18 cellular contexts compared by ENCODE assay signal in the genomic region with DNA sequence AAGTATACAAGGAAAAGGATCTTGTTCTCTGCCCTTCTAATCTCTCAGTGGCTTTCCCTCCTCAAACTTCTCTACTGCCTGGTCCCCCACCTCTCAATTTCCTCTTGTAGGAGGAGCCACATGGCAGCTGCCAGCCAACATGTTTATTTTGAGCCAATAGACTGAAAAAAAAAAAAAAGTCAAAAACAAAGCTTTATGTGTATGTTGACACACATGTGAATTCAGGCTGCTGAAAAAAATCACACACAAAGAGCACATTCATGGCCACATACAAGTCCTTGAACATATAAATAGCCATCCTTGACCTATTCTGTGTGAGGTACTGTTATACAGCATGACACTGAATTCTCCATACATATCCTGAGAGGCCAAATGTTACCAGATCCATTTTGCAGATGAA. TPM values are rescaled to one million over a fixed set of nuclear protein-coding genes. Genes with fewer than 3 reads are reported as not detected.
DNase-seq lines count a peak whose midpoint lies in the region; ATAC-seq and TF ChIP-seq lines count a peak whose summit lies in the region.
"Had no signal": no experiment of that assay in that cellular context is flagged by ENCODE, and none has a peak within 500 bp of the region (broad histone marks: within the 10 kb centered on the region; RNA-seq: fewer than 3 reads in every experiment).

No MANE protein-coding gene starts in this region.

- DNase-seq in SK-N-SH, result no peak
- DNase-seq in mammary epithelial cell, result no peak
- DNase-seq in mesenchymal stem cell, result no peak
- no peak for DNase-seq in vagina (ENCODE audit: extremely low spot score in 2 of 2)
- no peak for DNase-seq in neuronal stem cell (ENCODE audit: low spot score)
- DNase-seq in islet precursor cell, result no peak
- no peak for DNase-seq in uterus
- DNase-seq: activated naive CD4-positive, alpha-beta T cell treated with anti-CD3 and anti-CD28 coated beads, Interleukin-2, amount 10 ng/mL, durations not matched to agents 7 days and 5 days; CD4-positive, alpha-beta memory T cell; effector CD4-positive, alpha-beta T cell; HCEC 1CT; NCI-H1694 treated with DMSO at 0.1 percent for 48 hours; NCI-H510A treated with DMSO at 0.1 percent for 48 hours; pancreas; stimulated activated CD4-positive, alpha-beta T cell treated with anti-CD3 and anti-CD28 coated beads, Interleukin-12 subunit alpha, Interleukin-12 subunit beta, amount 100 ng/mL, for 4 hours; stimulated activated naive CD8-positive, alpha-beta T cell treated with anti-CD3 and anti-CD28 coated beads, Interleukin-15, amount 100 ng/mL, for 72 hours; T-helper 1 cell had no signal

- H3K14ac ChIP-seq in mesenchymal stem cell (ENCODE audit: low read length in 2 of 2), result no peak overlapping the region
- no peak overlapping the region for H3K14ac ChIP-seq in neuronal stem cell (ENCODE audit: low read length)

- H3K79me1 ChIP-seq in mesenchymal stem cell (replicated peaks; ENCODE audit: low read length, poor library complexity, severe bottlenecking) (no peaks in the 10 kb centered on the region), neuronal stem cell (ENCODE audit: low read depth, low read length) (no peaks in the 10 kb centered on the region)

- H3K79me2 ChIP-seq in SK-N-SH (ENCODE audit: insufficient read depth) (peaks cover 86% of the 10 kb centered on the region), mammary epithelial cell (ENCODE audit: insufficient read depth, low read length) (peaks cover 91% of the 10 kb centered on the region)

- peaks cover 70% of the 10 kb centered on the region for H4K20me1 ChIP-seq in SK-N-SH (ENCODE audit: insufficient read depth)
- H4K20me1 ChIP-seq in mammary epithelial cell (ENCODE audit: insufficient read depth, low read length), result peaks cover 5% of the 10 kb centered on the region

- H3K4ac ChIP-seq in mesenchymal stem cell (ENCODE audit: low read depth in 1 of 2, low read length in 2 of 2) (no peak overlapping the region), neuronal stem cell (ENCODE audit: low read length) (no peak overlapping the region)

- dilution Hi-C loops in mammary epithelial cell (cut with HindIII; ENCODE audit: low sequenced_read_pairs), result loop anchor here (5.0 kb wide), 3 partner anchors 35 to 105 kb away; no protein-coding TSS in a partner anchor

- no peak for TF ChIP-seq POLR2A in vagina (IDR thresholded peaks at IDR 0.05)
- no peak for TF ChIP-seq POLR2A in uterus (IDR thresholded peaks at IDR 0.05)

- peaks cover 9 to 11% of the 10 kb centered on the region in 2 experiments for H3K36me3 ChIP-seq in SK-N-SH (replicated peaks in 1 of 2; ENCODE audit: control insufficient read depth in 1 of 2, insufficient read depth in 2 of 2, low read length in 1 of 2)
- peaks cover 9% of the 10 kb centered on the region for H3K36me3 ChIP-seq in mammary epithelial cell (ENCODE audit: insufficient read depth, low read length)
- H3K36me3 ChIP-seq in mesenchymal stem cell (ENCODE audit: control insufficient read depth in 1 of 2, insufficient read depth in 2 of 2, low read depth in 1 of 2, low read length in 2 of 2), result peaks cover 3 to 9% of the 10 kb centered on the region in 2 experiments
- no peaks in the 10 kb centered on the region for H3K36me3 ChIP-seq in vagina
- peaks cover 0 to 2% of the 10 kb centered on the region in 2 donors for H3K36me3 ChIP-seq in neuronal stem cell (replicated peaks in 1 of 2; ENCODE audit: control insufficient read depth in 2 of 2, insufficient read depth in 2 of 2, low read length in 2 of 2)
- no peaks in the 10 kb centered on the region for H3K36me3 ChIP-seq in uterus
- H3K36me3 ChIP-seq: pancreas had no signal

- TF ChIP-seq RAD21 in SK-N-SH (IDR thresholded peaks at IDR 0.05; ENCODE audit: low read length), result no peak

- no TSS peak for BruUV-seq in mammary epithelial cell (replicated peaks; lab: Mats Ljungman, UMichigan)

- H3K27ac ChIP-seq in SK-N-SH (ENCODE audit: low read depth in 2 of 2, low read length in 1 of 2), result no peak overlapping the region
- peak overlapping the region; percentile 99 for H3K27ac ChIP-seq in mammary epithelial cell (ENCODE audit: insufficient read depth, low read depth, low read length)
- peak overlapping the region; percentile 19 for H3K27ac ChIP-seq in mesenchymal stem cell (ENCODE audit: low read length, poor library complexity, severe bottlenecking)
- peak overlapping the region; percentile 2 for H3K27ac ChIP-seq in vagina
- H3K27ac ChIP-seq in neuronal stem cell (replicated peaks; ENCODE audit: low read length), result no peak overlapping the region
- peak overlapping the region in 1 of 2 donors; percentile 95 for H3K27ac ChIP-seq in uterus

- H3F3A ChIP-seq in SK-N-SH (replicated peaks; ENCODE audit: insufficient read depth), result peaks cover 15% of the 10 kb centered on the region

- no peak overlapping the region for H4K8ac ChIP-seq in mesenchymal stem cell (ENCODE audit: low read length)
- H4K8ac ChIP-seq in neuronal stem cell (ENCODE audit: low read depth, low read length), result no peak overlapping the region

- TF ChIP-seq EP300 in SK-N-SH (IDR thresholded peaks at IDR 0.05; ENCODE audit: borderline replicate concordance in 1 of 2, low read depth in 1 of 2, low read length in 1 of 2), result no peak

- in situ Hi-C loops in mammary epithelial cell (cut with MboI; ENCODE audit: low sequenced_read_pairs in 2 of 2), result loop anchor here in 1 of 2 donors (5.0 kb wide), 1 partner anchor 40 kb away; no protein-coding TSS in a partner anchor

- no peak overlapping the region for H3K18ac ChIP-seq in mesenchymal stem cell (ENCODE audit: low read depth in 1 of 2, low read length in 2 of 2)
- H3K18ac ChIP-seq in neuronal stem cell (ENCODE audit: low read length), result no peak overlapping the region

- H4K91ac ChIP-seq in mesenchymal stem cell (ENCODE audit: low read length), result no peak overlapping the region
- H4K91ac ChIP-seq in neuronal stem cell (ENCODE audit: low read depth, low read length, poor library complexity), result no peak overlapping the region

- H3K9ac ChIP-seq in SK-N-SH (no peak overlapping the region), mammary epithelial cell (ENCODE audit: insufficient read depth, low read length) (peak overlapping the region; percentile 54), mesenchymal stem cell (ENCODE audit: low read length) (no peak overlapping the region), neuronal stem cell (ENCODE audit: low read depth, low read length, poor library complexity) (no peak overlapping the region)

- TF ChIP-seq CTCF in SK-N-SH (IDR thresholded peaks at IDR 0.05) (no peak), mammary epithelial cell (conservative IDR thresholded peaks at IDR 0.05 in 1 of 2, IDR thresholded peaks at IDR 0.05 in 1 of 2; ENCODE audit: extremely low read depth in 1 of 2, insufficient read depth in 1 of 2, low read depth in 1 of 2, low read length in 2 of 2) (no peak), vagina (IDR thresholded peaks at IDR 0.05) (no peak), uterus (IDR thresholded peaks at IDR 0.05) (no peak)

- H2BK120ac ChIP-seq in mesenchymal stem cell (ENCODE audit: low read depth, low read length) (no peak overlapping the region), neuronal stem cell (ENCODE audit: low read depth, low read length) (no peak overlapping the region)

- H3K9me3 ChIP-seq in SK-N-SH, result no peaks in the 10 kb centered on the region
- H3K9me3 ChIP-seq in mammary epithelial cell (replicated peaks; ENCODE audit: insufficient read depth, low read length), result no peaks in the 10 kb centered on the region
- H3K9me3 ChIP-seq in mesenchymal stem cell (ENCODE audit: control insufficient read depth, low read length), result no peaks in the 10 kb centered on the region
- no peaks in the 10 kb centered on the region for H3K9me3 ChIP-seq in vagina
- no peaks in the 10 kb centered on the region for H3K9me3 ChIP-seq in neuronal stem cell (replicated peaks in 1 of 2; ENCODE audit: control insufficient read depth in 2 of 2, insufficient read depth in 1 of 2, low read depth in 1 of 2, low read length in 2 of 2)
- H3K9me3 ChIP-seq in uterus, result no peaks in the 10 kb centered on the region
- H3K9me3 ChIP-seq: pancreas had no signal

- H2AFZ ChIP-seq in SK-N-SH (ENCODE audit: low read depth) (no peak overlapping the region), mammary epithelial cell (ENCODE audit: low read depth, low read length) (no peak overlapping the region), mesenchymal stem cell (ENCODE audit: low read depth, low read length) (no peak overlapping the region), neuronal stem cell (ENCODE audit: low read length) (no peak overlapping the region)

- H3K27me3 ChIP-seq in SK-N-SH (ENCODE audit: insufficient read depth) (no peaks in the 10 kb centered on the region), mammary epithelial cell (ENCODE audit: insufficient read depth, low read length) (no peaks in the 10 kb centered on the region), mesenchymal stem cell (ENCODE audit: control insufficient read depth in 1 of 2, insufficient read depth in 1 of 2, low read length in 2 of 2) (no peaks in the 10 kb centered on the region), vagina (no peaks in the 10 kb centered on the region), neuronal stem cell (ENCODE audit: control insufficient read depth in 3 of 3, insufficient read depth in 3 of 3, low read depth in 1 of 3, low read length in 3 of 3) (no peaks in the 10 kb centered on the region), uterus (no peaks in the 10 kb centered on the region)
- H3K27me3 ChIP-seq: pancreas had no signal

- H2BK12ac ChIP-seq in mesenchymal stem cell (ENCODE audit: low read length in 2 of 2) (no peak overlapping the region), neuronal stem cell (ENCODE audit: low read length) (no peak overlapping the region)

- POLR2A ChIA-PET in SK-N-SH (lab: Yijun Ruan, JAX), result no interaction called here

- no peak for ATAC-seq in SK-N-SH treated with all-trans-retinoic acid at 6 μM for 48 hours
- ATAC-seq: pancreas; stimulated activated naive CD8-positive, alpha-beta T cell treated with anti-CD3 and anti-CD28 coated beads, Interleukin-15, amount 100 ng/mL, for 72 hours had no signal

- CTCF ChIA-PET in SK-N-SH (lab: Yijun Ruan, JAX) (interaction anchor here (4.6 kb wide), 1 partner anchor 215 kb away, joined by 17 read pairs; no protein-coding TSS in a partner anchor), mammary epithelial cell (lab: Charles Lee; ENCODE audit: low non-redundant PET) (interaction anchor here (0.6 kb wide), 1 partner anchor 26 kb away, joined by 4 read pairs; no protein-coding TSS in a partner anchor)

- H3K4me1 ChIP-seq in SK-N-SH (ENCODE audit: control insufficient read depth in 1 of 2, insufficient read depth in 2 of 2, low read depth in 1 of 2, low read length in 1 of 2), result peaks cover 20 to 31% of the 10 kb centered on the region in 2 experiments
- peaks cover 43% of the 10 kb centered on the region for H3K4me1 ChIP-seq in mammary epithelial cell (ENCODE audit: insufficient read depth, low read length)
- H3K4me1 ChIP-seq in mesenchymal stem cell (ENCODE audit: control insufficient read depth, insufficient read depth, low read depth, low read length), result peaks cover 8% of the 10 kb centered on the region
- peaks cover 50% of the 10 kb centered on the region for H3K4me1 ChIP-seq in vagina
- peaks cover 10 to 11% of the 10 kb centered on the region in 2 donors for H3K4me1 ChIP-seq in neuronal stem cell (ENCODE audit: control insufficient read depth in 2 of 2, insufficient read depth in 1 of 2, low read depth in 1 of 2, low read length in 2 of 2)
- H3K4me1 ChIP-seq in uterus, result peaks cover 0 to 8% of the 10 kb centered on the region in 2 donors

- peak overlapping the region in 1 of 2 experiments; percentile 73; a peak in 3 of 4 replicates for H3K4me3 ChIP-seq in SK-N-SH (ENCODE audit: low read depth in 2 of 2, low read length in 1 of 2)
- H3K4me3 ChIP-seq in mammary epithelial cell (replicated peaks in 1 of 3; ENCODE audit: insufficient read depth in 1 of 3, low read depth in 2 of 3, low read length in 3 of 3), result peak overlapping the region; percentile 76 to 96 (median 90)
- H3K4me3 ChIP-seq in mesenchymal stem cell (ENCODE audit: insufficient read depth in 1 of 2, low read depth in 1 of 2, low read length in 2 of 2), result no peak overlapping the region
- H3K4me3 ChIP-seq in vagina, result no peak overlapping the region
- H3K4me3 ChIP-seq in neuronal stem cell (ENCODE audit: low read length in 2 of 2), result no peak overlapping the region
- no peak overlapping the region for H3K4me3 ChIP-seq in uterus

- no peak overlapping the region for H2BK15ac ChIP-seq in mesenchymal stem cell (ENCODE audit: low read depth, poor library complexity, severe bottlenecking)
- H2BK15ac ChIP-seq in neuronal stem cell (ENCODE audit: low read length), result no peak overlapping the region

- H2AK5ac ChIP-seq in mesenchymal stem cell (ENCODE audit: low read length, severe bottlenecking), result no peak overlapping the region
- H2AK5ac ChIP-seq in neuronal stem cell (ENCODE audit: low read depth, low read length), result no peak overlapping the region

- H3K23ac ChIP-seq in mesenchymal stem cell (ENCODE audit: low read length in 2 of 2) (no peak overlapping the region), neuronal stem cell (ENCODE audit: low read depth, low read length, poor library complexity) (no peak overlapping the region)

- H2BK5ac ChIP-seq in mesenchymal stem cell (ENCODE audit: low read depth, low read length, poor library complexity, severe bottlenecking) (no peak overlapping the region), neuronal stem cell (ENCODE audit: low read length) (no peak overlapping the region)

- intact Hi-C loops in mammary epithelial cell (cut with micrococcal nuclease) (loop anchor here (5.0 kb wide), 1 partner anchor 155 kb away; no protein-coding TSS in a partner anchor), vagina (cut with DNase I) (no loop called here), uterus (cut with DNase I; ENCODE audit: low total_unique reads) (no loop called here)

- no peaks in the 10 kb centered on the region for H3K9me2 ChIP-seq in SK-N-SH

- H3K4me2 ChIP-seq in SK-N-SH (peak overlapping the region; percentile 84), mammary epithelial cell (ENCODE audit: insufficient read depth, low read depth, low read length) (peak overlapping the region; percentile 86), mesenchymal stem cell (ENCODE audit: low read length, poor library complexity, severe bottlenecking) (peak overlapping the region; percentile 87), neuronal stem cell (ENCODE audit: insufficient read depth, low read length, poor library complexity, severe bottlenecking) (no peak overlapping the region)

RNA-seq across cellular contexts. Expression of gene PTPN14, which starts 3.7 kb away (rescaled TPM):
- polyA plus RNA-seq in SK-N-SH (2012; rRNA removed), result 12.8 and 14.3 TPM in 2 replicates
- 11.9 and 13.3 TPM in 2 replicates for polyA plus RNA-seq in SK-N-SH (2012; cell fraction: cytosol; rRNA removed)
- 14.0 and 17.8 TPM in 2 replicates for polyA plus RNA-seq in SK-N-SH (2012; cell fraction: nucleus; rRNA removed)
- 100 to 1,000 TPM; 152 to 157 TPM for total RNA-seq in mammary epithelial cell
- 52.9 TPM for polyA plus RNA-seq in mammary epithelial cell
- 116 TPM for polyA minus RNA-seq in mammary epithelial cell
- polyA plus RNA-seq in mesenchymal stem cell (2013, experiment 1 of 2), result 18.6 TPM
- 18.0 TPM for polyA plus RNA-seq in mesenchymal stem cell (2013, experiment 2 of 2)
- total RNA-seq in vagina, result 24.3 TPM
- polyA plus RNA-seq in neuronal stem cell (2013, experiment 1 of 2), result 10.2 TPM
- 11.0 TPM for polyA plus RNA-seq in neuronal stem cell (2013, experiment 2 of 2)
- 10 to 100 TPM; 13.2 to 78.0 (median 30.9) TPM for total RNA-seq in uterus

RNA-seq across cellular contexts. Expression of gene CENPF, which starts 55.2 kb away (rescaled TPM):
- polyA plus RNA-seq in SK-N-SH (2012; rRNA removed), result 14.5 and 14.9 TPM in 2 replicates
- 18.1 and 23.0 TPM in 2 replicates for polyA plus RNA-seq in SK-N-SH (2012; cell fraction: cytosol; rRNA removed)
- polyA plus RNA-seq in SK-N-SH (2012; cell fraction: nucleus; rRNA removed), result 7.3 and 15.6 TPM in 2 replicates
- total RNA-seq in mammary epithelial cell, result 10 to 100 TPM in 1 of 2 donors, 1 to 10 TPM in 1; 1.7 to 52.4 TPM
- 12.0 TPM for polyA plus RNA-seq in mammary epithelial cell
- polyA minus RNA-seq in mammary epithelial cell, result 10.8 TPM
- 4.2 TPM for polyA plus RNA-seq in mesenchymal stem cell (2013, experiment 1 of 2)
- 4.9 TPM for polyA plus RNA-seq in mesenchymal stem cell (2013, experiment 2 of 2)
- 6.4 TPM for total RNA-seq in vagina
- polyA plus RNA-seq in neuronal stem cell (2013, experiment 1 of 2), result 90.7 TPM
- 86.0 TPM for polyA plus RNA-seq in neuronal stem cell (2013, experiment 2 of 2)
- 10 to 100 TPM in 2 of 4 donors, under 1 TPM in 2; under 0.01 to 41.2 (median 5.7) TPM for total RNA-seq in uterus

Comparison
In these comparisons a context has a peak if more than half of its experiments do, and no peak if none do; other contexts are left out.
1. H3K27ac ChIP-seq: peak in mammary epithelial cell (single experiment), mesenchymal stem cell (single experiment) and vagina (single experiment); none in SK-N-SH (0 of 2) and neuronal stem cell (single experiment).
2. H3K4me3 ChIP-seq: peak in mammary epithelial cell (3 of 3); none in mesenchymal stem cell (0 of 2), vagina (0 of 2), neuronal stem cell (0 of 2) and uterus (0 of 2).